ENCODE assay signal across 6 cellular contexts in the genomic region with DNA sequence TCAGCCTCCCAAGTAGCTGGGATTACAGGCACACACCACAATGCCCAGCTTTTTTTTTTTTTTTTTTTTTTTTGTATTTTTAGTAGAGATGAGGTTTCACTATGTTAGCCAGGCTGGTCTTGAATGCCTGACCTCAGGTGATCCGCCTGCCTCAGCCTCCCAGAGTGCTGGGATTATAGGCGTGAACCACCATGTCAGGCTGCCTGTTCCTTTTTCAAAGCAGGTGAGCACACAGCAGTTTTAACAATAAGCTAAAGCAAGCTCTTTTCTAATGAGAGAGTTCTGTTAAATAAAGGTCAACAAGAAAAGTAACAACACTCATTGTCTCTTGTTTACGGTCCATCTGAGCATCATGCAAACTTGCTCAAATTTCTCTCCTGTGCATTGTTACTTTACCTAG. TPM values are rescaled to one million over a fixed set of nuclear protein-coding genes. Genes with fewer than 3 reads are reported as not detected.
"Had no signal": no experiment of that assay in that cellular context is flagged by ENCODE, and none has a peak within 500 bp of the region (broad histone marks: within the 10 kb centered on the region; RNA-seq: fewer than 3 reads in every experiment).

No MANE protein-coding gene starts in this region.

RNA-seq across cellular contexts. Expression of a gene that starts 13.2 kb away (rescaled TPM):
- total RNA-seq: GM23248, H1, H9, HepG2, HT-29 had no signal
- polyA plus RNA-seq: GM23248, H1, HepG2, IgD-negative memory B cell had no signal
